In genomic region chr18:75192899-75193298, GRCh38 we compare ENCODE assay signal across 31 cellular contexts.
"Had no signal": no experiment of that assay in that cellular context is flagged by ENCODE, and none has a peak within 500 bp of the region (broad histone marks: within the 10 kb centered on the region; RNA-seq: fewer than 3 reads in every experiment).

No MANE protein-coding gene starts in this region.

- H3K9me3 Mint-ChIP-seq: activated CD4-positive, alpha-beta memory T cell treated with anti-CD3 and anti-CD28 coated beads, Interleukin-2, amount 10 ng/mL, durations not matched to agents 7 days and 5 days had no signal

- H3K36me3 ChIP-seq: ascending aorta, breast epithelium, MG63, WERI-Rb-1 had no signal

- H3K27ac Mint-ChIP-seq: activated CD4-positive, alpha-beta memory T cell treated with anti-CD3 and anti-CD28 coated beads, Interleukin-2, amount 10 ng/mL, durations not matched to agents 7 days and 5 days; activated CD8-positive, alpha-beta memory T cell treated with anti-CD3 and anti-CD28 coated beads, Interleukin-2, amount 10 ng/mL, durations not matched to agents 7 days and 5 days; activated naive CD4-positive, alpha-beta T cell treated with anti-CD3 and anti-CD28 coated beads, Interleukin-2, amount 10 ng/mL, durations not matched to agents 7 days and 5 days; activated naive CD8-positive, alpha-beta T cell had no signal

- H2AFZ ChIP-seq: PC-9 had no signal

- H3K4me2 ChIP-seq: PC-9 had no signal

- H3K4me3 Mint-ChIP-seq: activated CD4-positive, alpha-beta memory T cell treated with anti-CD3 and anti-CD28 coated beads, Interleukin-2, amount 10 ng/mL, durations not matched to agents 7 days and 5 days; activated CD8-positive, alpha-beta memory T cell treated with anti-CD3 and anti-CD28 coated beads, Interleukin-2, amount 10 ng/mL, durations not matched to agents 7 days and 5 days; activated naive CD4-positive, alpha-beta T cell treated with anti-CD3 and anti-CD28 coated beads, Interleukin-2, amount 10 ng/mL, durations not matched to agents 7 days and 5 days; activated naive CD8-positive, alpha-beta T cell had no signal

- FAIRE-seq: RCC 7860 had no signal

- ATAC-seq: activated CD8-positive, alpha-beta memory T cell treated with anti-CD3 and anti-CD28 coated beads, Interleukin-2, amount 10 ng/mL, durations not matched to agents 7 days and 5 days; Right ventricle myocardium inferior had no signal

- H3K4me3 ChIP-seq: ascending aorta, breast epithelium, MG63, PC-9 had no signal

- H3K9me3 ChIP-seq: ascending aorta, breast epithelium, MG63 had no signal

- H3K27me3 ChIP-seq: ascending aorta, breast epithelium, MG63 had no signal

- H3K27me3 Mint-ChIP-seq: activated CD4-positive, alpha-beta memory T cell treated with anti-CD3 and anti-CD28 coated beads, Interleukin-2, amount 10 ng/mL, durations not matched to agents 7 days and 5 days; activated CD8-positive, alpha-beta memory T cell treated with anti-CD3 and anti-CD28 coated beads, Interleukin-2, amount 10 ng/mL, durations not matched to agents 7 days and 5 days; activated naive CD4-positive, alpha-beta T cell treated with anti-CD3 and anti-CD28 coated beads, Interleukin-2, amount 10 ng/mL, durations not matched to agents 7 days and 5 days; activated naive CD8-positive, alpha-beta T cell had no signal

- H3K4me1 Mint-ChIP-seq: activated CD4-positive, alpha-beta memory T cell treated with anti-CD3 and anti-CD28 coated beads, Interleukin-2, amount 10 ng/mL, durations not matched to agents 7 days and 5 days had no signal

- H3K27ac ChIP-seq: ascending aorta, breast epithelium, PC-9, RWPE1, WERI-Rb-1 had no signal

- DNase-seq: activated CD4-positive, alpha-beta memory T cell treated with anti-CD3 and anti-CD28 coated beads, Interleukin-2, amount 10 ng/mL, durations not matched to agents 7 days and 5 days; activated CD4-positive, alpha-beta T cell treated with anti-CD3 and anti-CD28 coated beads for 1 hour; activated CD4-positive, alpha-beta T cell treated with anti-CD3 and anti-CD28 coated beads for 48 hours; activated CD4-positive, CD25-positive, alpha-beta regulatory T cell; activated CD8-positive, alpha-beta memory T cell treated with anti-CD3 and anti-CD28 coated beads, Interleukin-2, amount 10 ng/mL, durations not matched to agents 7 days and 5 days; activated CD8-positive, alpha-beta memory T cell treated with anti-CD3 and anti-CD28 coated beads, Interleukin-2, amount 50 U/mL, for 48 hours; activated effector memory CD4-positive, alpha-beta T cell treated with Interleukin-2 at 50 U/mL for 16 hours; activated naive CD4-positive, alpha-beta T cell treated with anti-CD3 and anti-CD28 coated beads, Interleukin-2, amount 10 ng/mL, durations not matched to agents 7 days and 5 days; activated T-cell treated with anti-CD3 and anti-CD28 coated beads, Interleukin-2, amount 50 U/mL, for 48 hours; amygdala; Kasumi-1; KG1; MG63; NCI-H1048; NCI-H1436 treated with DMSO at 0.1 percent for 48 hours; NCI-H1694 treated with DMSO at 0.1 percent for 48 hours; NCI-H2029; NCI-H345; NCI-H524 treated with DMSO at 0.1 percent for 48 hours; NCI-H748 treated with DMSO at 0.1 percent for 48 hours; NK-92 treated with Interleukin-12 subunit alpha and Interleukin-12 subunit beta, amount 100 ng/mL, for 24 hours; PC-9; SIG-M5; T1000; WERI-Rb-1 had no signal

- H3K4me1 ChIP-seq: ascending aorta, breast epithelium had no signal
